Comparison of ENCODE assay signal across 11 cellular contexts in genomic region chr14:89443002-89443660, GRCh38. TPM values are rescaled to one million over a fixed set of nuclear protein-coding genes. Genes with fewer than 3 reads are reported as not detected.
DNase-seq lines count a peak whose midpoint lies in the region; ATAC-seq and TF ChIP-seq lines count a peak whose summit lies in the region.
"Had no signal": no experiment of that assay in that cellular context is flagged by ENCODE, and none has a peak within 500 bp of the region (broad histone marks: within the 10 kb centered on the region; RNA-seq: fewer than 3 reads in every experiment).

No MANE protein-coding gene starts in this region.

- H3K9ac ChIP-seq in smooth muscle cell (ENCODE audit: low read depth), result peak overlapping the region; percentile 0

- WGBS in smooth muscle cell (ENCODE audit: low lambda C conversion rate), result 23% methylated on average over 3 of the region's 3 CpGs

- no peak for DNase-seq in activated T-cell treated with anti-CD3 and anti-CD28 coated beads, Interleukin-2, amount 50 U/mL, for 24 hours
- DNase-seq in activated T-cell treated with anti-CD3 and anti-CD28 coated beads for 4 hours (no peak), T-helper 17 cell (no peak), epithelial cell of esophagus (ENCODE audit: low read depth) (peak; percentile 72), smooth muscle cell (lab: John Stamatoyannopoulos, UW; ENCODE audit: unreplicated experiment) (no peak), CD1c-positive myeloid dendritic cell (ENCODE audit: extremely low spot score) (no peak), OCI-M2 (lab: John Stamatoyannopoulos, UW; ENCODE audit: unreplicated experiment) (no peak)
- DNase-seq in activated effector memory CD4-positive, alpha-beta T cell treated with Interleukin-2 at 50 U/mL for 16 hours, result no peak
- DNase-seq: AML-193, NCI-H446 treated with DMSO at 0.1 percent for 48 hours, SW 1271 had no signal

- H3K4me3 ChIP-seq in epithelial cell of esophagus (ENCODE audit: low read length) (no peak overlapping the region), smooth muscle cell (no peak overlapping the region)

- no peaks in the 10 kb centered on the region for H4K20me1 ChIP-seq in smooth muscle cell (ENCODE audit: low read depth)

- H3K79me2 ChIP-seq in smooth muscle cell (ENCODE audit: low read depth), result no peaks in the 10 kb centered on the region

- no peaks in the 10 kb centered on the region for H3K27me3 ChIP-seq in smooth muscle cell (ENCODE audit: low read depth)

- no peak overlapping the region for H2AFZ ChIP-seq in smooth muscle cell (ENCODE audit: low read depth)

- no peaks in the 10 kb centered on the region for H3K4me1 ChIP-seq in smooth muscle cell (ENCODE audit: low read depth)

- no peaks in the 10 kb centered on the region for H3K36me3 ChIP-seq in smooth muscle cell (ENCODE audit: low read depth)

- H3K27me3 Mint-ChIP-seq in activated T-cell treated with anti-CD3 and anti-CD28 coated beads, Interleukin-2, amount 50 U/mL, for 24 hours, result no peaks in the 10 kb centered on the region
- H3K27me3 Mint-ChIP-seq in T-helper 17 cell, result no peaks in the 10 kb centered on the region

- peak overlapping the region; percentile 28 for H3K4me2 ChIP-seq in smooth muscle cell

- H3K36me3 Mint-ChIP-seq in activated T-cell treated with anti-CD3 and anti-CD28 coated beads, Interleukin-2, amount 50 U/mL, for 24 hours (ENCODE audit: low read depth), result peaks cover 20% of the 10 kb centered on the region
- H3K36me3 Mint-ChIP-seq in T-helper 17 cell (ENCODE audit: low read depth), result no peaks in the 10 kb centered on the region

- H3K27ac Mint-ChIP-seq in activated T-cell treated with anti-CD3 and anti-CD28 coated beads, Interleukin-2, amount 50 U/mL, for 24 hours, result peak overlapping the region; percentile 94
- peak overlapping the region; percentile 75 for H3K27ac Mint-ChIP-seq in T-helper 17 cell

- no peak for TF ChIP-seq CTCF in epithelial cell of esophagus (IDR thresholded peaks at IDR 0.05; ENCODE audit: insufficient read depth, low read depth, low read length, missing control alignments)
- TF ChIP-seq CTCF in smooth muscle cell (IDR thresholded peaks at IDR 0.05; ENCODE audit: borderline replicate concordance, insufficient read depth, poor library complexity, severe bottlenecking), result no peak

- no peak overlapping the region for H3K4me3 Mint-ChIP-seq in activated T-cell treated with anti-CD3 and anti-CD28 coated beads, Interleukin-2, amount 50 U/mL, for 24 hours
- peak overlapping the region; percentile 76 for H3K4me3 Mint-ChIP-seq in T-helper 17 cell

- peak overlapping the region; percentile 37 for H3K27ac ChIP-seq in smooth muscle cell (ENCODE audit: low read depth)

- no peaks in the 10 kb centered on the region for H3F3A ChIP-seq in smooth muscle cell (ENCODE audit: low read depth)

- ATAC-seq in T-helper 17 cell, result no peak

- no peaks in the 10 kb centered on the region for H3K9me3 ChIP-seq in T-helper 17 cell (ENCODE audit: control insufficient read depth, low read length, poor library complexity, severe bottlenecking)
- H3K9me3 ChIP-seq in smooth muscle cell (replicated peaks; ENCODE audit: low read depth), result no peaks in the 10 kb centered on the region

- peaks cover 8% of the 10 kb centered on the region for H3K9me3 Mint-ChIP-seq in activated T-cell treated with anti-CD3 and anti-CD28 coated beads, Interleukin-2, amount 50 U/mL, for 24 hours

- peaks cover 71% of the 10 kb centered on the region for H3K4me1 Mint-ChIP-seq in activated T-cell treated with anti-CD3 and anti-CD28 coated beads, Interleukin-2, amount 50 U/mL, for 24 hours (ENCODE audit: low read depth)
- peaks cover 29% of the 10 kb centered on the region for H3K4me1 Mint-ChIP-seq in T-helper 17 cell

RNA-seq across cellular contexts. Expression of gene FOXN3, which starts 26.1 kb away (rescaled TPM):
- total RNA-seq in T-helper 17 cell (100 to 1,000 TPM; 116 to 117 TPM), smooth muscle cell (21.0 and 31.5 TPM in 2 replicates)
- 24.5 and 24.7 TPM in 2 replicates for polyA plus RNA-seq in smooth muscle cell
